Comparison of ENCODE assay signal across 25 cellular contexts in the genomic region with DNA sequence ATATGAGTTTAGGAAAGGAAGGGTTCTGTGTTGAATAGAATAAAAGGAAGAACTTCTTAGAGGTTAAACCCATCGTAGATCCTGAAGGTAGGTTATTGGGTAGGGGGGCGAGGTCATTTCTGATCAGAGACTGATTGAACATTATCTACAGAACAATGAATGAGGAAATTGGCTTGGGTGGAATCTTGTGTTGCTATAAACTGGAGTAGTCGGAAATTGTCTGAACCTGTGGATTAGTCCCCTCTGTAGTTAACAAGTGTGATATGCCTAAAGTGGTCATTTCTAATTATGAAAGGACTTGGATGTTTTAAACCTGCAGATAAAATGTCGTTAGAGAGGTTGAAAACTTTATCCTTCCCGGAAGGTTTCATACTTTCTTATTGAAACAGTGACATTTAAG.
"Had no signal": no experiment of that assay in that cellular context is flagged by ENCODE, and none has a peak within 500 bp of the region (broad histone marks: within the 10 kb centered on the region; RNA-seq: fewer than 3 reads in every experiment).

No MANE protein-coding gene starts in this region.

- H3K4me3 Mint-ChIP-seq: neural crest cell had no signal

- H3K4me3 ChIP-seq: breast epithelium, colonic mucosa, esophagus squamous epithelium, hepatocyte, psoas muscle, testis, transverse colon, uterus had no signal

- H3K4me1 ChIP-seq: breast epithelium, colonic mucosa, psoas muscle, testis, uterus had no signal

- H3K9me3 ChIP-seq: breast epithelium, colonic mucosa, esophagus squamous epithelium, psoas muscle, testis, transverse colon, uterus had no signal

- H3K27me3 Mint-ChIP-seq: naive thymus-derived CD4-positive, alpha-beta T cell had no signal

- H3K36me3 ChIP-seq: breast epithelium, colonic mucosa, esophagus squamous epithelium, transverse colon, uterus had no signal

- H3K27ac ChIP-seq: colonic mucosa, epithelial cell of prostate, esophagus squamous epithelium, hepatocyte, parathyroid adenoma, psoas muscle, testis, transverse colon, uterus had no signal

- DNase-seq: activated CD4-positive, alpha-beta T cell treated with anti-CD3 and anti-CD28 coated beads for 48 hours; activated CD4-positive, alpha-beta T cell treated with anti-CD3 and anti-CD28 coated beads, Interleukin-2, amount 50 U/mL, for 48 hours; activated CD8-positive, alpha-beta memory T cell treated with anti-CD3 and anti-CD28 coated beads for 24 hours; activated gamma-delta T cell treated with Interleukin-2 at 50 U/mL for 16 hours; activated naive CD4-positive, alpha-beta T cell treated with anti-CD3 and anti-CD28 coated beads, Interleukin-2, amount 50 U/mL, for 16 hours; central memory CD4-positive, alpha-beta T cell; colonic mucosa; effector CD8-positive, alpha-beta T cell; esophagus squamous epithelium; islet precursor cell; midbrain; naive thymus-derived CD4-positive, alpha-beta T cell; occipital lobe; psoas muscle; stimulated activated naive CD8-positive, alpha-beta T cell treated with anti-CD3 and anti-CD28 coated beads, Interleukin-15, Interleukin-2, amounts not matched to agents 100 U/mL and 50 U/mL, for 24 hours; T-helper 1 cell; testis; transverse colon; uterus had no signal

- H3K27me3 ChIP-seq: breast epithelium, colonic mucosa, esophagus squamous epithelium, hepatocyte, testis, transverse colon, uterus had no signal

- H3K9me3 Mint-ChIP-seq: naive thymus-derived CD4-positive, alpha-beta T cell; neural crest cell had no signal

- ATAC-seq: activated CD4-positive, CD25-positive, alpha-beta regulatory T cell treated with anti-CD3 and anti-CD28 coated beads, Interleukin-2, amount 50 U/mL, for 24 hours; naive thymus-derived CD4-positive, alpha-beta T cell; psoas muscle; stimulated activated naive CD8-positive, alpha-beta T cell treated with anti-CD3 and anti-CD28 coated beads, Interleukin-15, Interleukin-2, amounts not matched to agents 100 U/mL and 50 U/mL, for 24 hours had no signal
